Comparison of ENCODE assay signal across 1 cellular context in genomic region chr12:124797321-124797720, GRCh38.
TF ChIP-seq lines count a peak whose summit lies in the region.

No MANE protein-coding gene starts in this region.

TF ChIP-seq in GM12878, 131 proteins besides CTCF, POLR2A, EP300 and RAD21 (continued from another document):
- TF ChIP-seq MLLT1 (IDR thresholded peaks at IDR 0.05) = peak; percentile 65; the same call in 1 of the 2 replicates
- no peak for TF ChIP-seq SUZ12 (IDR thresholded peaks at IDR 0.05; ENCODE audit: unreplicated experiment)
